ENCODE assay signal across 1 cellular context in the genomic region with DNA sequence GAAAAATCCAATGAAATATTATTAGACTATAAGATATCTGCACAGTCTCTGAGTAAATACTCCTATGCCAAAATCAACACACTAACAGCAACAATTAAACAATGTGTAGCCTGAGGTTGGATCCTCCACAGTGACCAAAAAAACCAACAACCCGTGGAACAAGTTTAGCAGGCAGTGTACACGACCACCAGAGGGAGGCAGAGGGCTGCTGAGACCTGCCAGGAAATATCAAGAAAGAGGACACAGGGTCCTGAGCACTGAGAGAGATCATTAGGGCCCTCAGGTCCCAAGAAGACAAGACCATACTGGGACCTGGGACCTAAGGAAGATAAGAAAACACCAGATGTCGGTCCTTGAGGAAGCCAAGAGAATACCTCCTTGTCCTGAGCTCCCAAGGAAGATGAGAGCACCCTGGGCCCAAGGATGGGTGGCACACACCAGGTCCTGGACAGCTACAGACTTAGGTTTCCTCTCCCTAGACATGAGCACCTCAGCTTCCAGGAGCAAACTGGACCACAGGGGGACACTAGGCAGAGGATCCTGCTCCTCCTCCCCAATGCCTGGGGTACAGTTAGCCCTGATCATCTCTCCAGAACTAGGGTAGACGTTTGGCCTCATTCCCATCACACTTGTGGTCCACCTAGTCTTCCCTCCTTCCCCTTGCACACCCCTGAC.
TF ChIP-seq lines count a peak whose summit lies in the region.

No MANE protein-coding gene starts in this region.

TF ChIP-seq in HepG2, 621 proteins besides CTCF, POLR2A, EP300 and RAD21 (continues in another document):
- TF ChIP-seq ZNF34 (CRISPR knock-in tag; IDR thresholded peaks at IDR 0.05; ENCODE audit: borderline replicate concordance), result no peak
- no peak for TF ChIP-seq SOX6 (IDR thresholded peaks at IDR 0.05)
- TF ChIP-seq SOX6 (CRISPR knock-in tag; IDR thresholded peaks at IDR 0.05), result no peak
- TF ChIP-seq JDP2 (CRISPR knock-in tag; IDR thresholded peaks at IDR 0.05; ENCODE audit: borderline replicate concordance), result no peak
- TF ChIP-seq ZNF20 (CRISPR knock-in tag; IDR thresholded peaks at IDR 0.05), result no peak
- TF ChIP-seq, protein P1, sequence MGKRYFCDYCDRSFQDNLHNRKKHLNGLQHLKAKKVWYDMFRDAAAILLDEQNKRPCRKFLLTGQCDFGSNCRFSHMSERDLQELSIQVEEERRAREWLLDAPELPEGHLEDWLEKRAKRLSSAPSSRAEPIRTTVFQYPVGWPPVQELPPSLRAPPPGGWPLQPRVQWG (CRISPR knock-in tag; IDR thresholded peaks at IDR 0.05; ENCODE audit: borderline replicate concordance, low read depth), result no peak
- TF ChIP-seq ZBTB21 (CRISPR knock-in tag; IDR thresholded peaks at IDR 0.05), result no peak
- no peak for TF ChIP-seq FOXA1 (IDR thresholded peaks at IDR 0.05)
- TF ChIP-seq FOXA1 (CRISPR knock-in tag; IDR thresholded peaks at IDR 0.05), result peak; percentile 28; the same call in 1 of the 2 replicates
- TF ChIP-seq, protein P2, sequence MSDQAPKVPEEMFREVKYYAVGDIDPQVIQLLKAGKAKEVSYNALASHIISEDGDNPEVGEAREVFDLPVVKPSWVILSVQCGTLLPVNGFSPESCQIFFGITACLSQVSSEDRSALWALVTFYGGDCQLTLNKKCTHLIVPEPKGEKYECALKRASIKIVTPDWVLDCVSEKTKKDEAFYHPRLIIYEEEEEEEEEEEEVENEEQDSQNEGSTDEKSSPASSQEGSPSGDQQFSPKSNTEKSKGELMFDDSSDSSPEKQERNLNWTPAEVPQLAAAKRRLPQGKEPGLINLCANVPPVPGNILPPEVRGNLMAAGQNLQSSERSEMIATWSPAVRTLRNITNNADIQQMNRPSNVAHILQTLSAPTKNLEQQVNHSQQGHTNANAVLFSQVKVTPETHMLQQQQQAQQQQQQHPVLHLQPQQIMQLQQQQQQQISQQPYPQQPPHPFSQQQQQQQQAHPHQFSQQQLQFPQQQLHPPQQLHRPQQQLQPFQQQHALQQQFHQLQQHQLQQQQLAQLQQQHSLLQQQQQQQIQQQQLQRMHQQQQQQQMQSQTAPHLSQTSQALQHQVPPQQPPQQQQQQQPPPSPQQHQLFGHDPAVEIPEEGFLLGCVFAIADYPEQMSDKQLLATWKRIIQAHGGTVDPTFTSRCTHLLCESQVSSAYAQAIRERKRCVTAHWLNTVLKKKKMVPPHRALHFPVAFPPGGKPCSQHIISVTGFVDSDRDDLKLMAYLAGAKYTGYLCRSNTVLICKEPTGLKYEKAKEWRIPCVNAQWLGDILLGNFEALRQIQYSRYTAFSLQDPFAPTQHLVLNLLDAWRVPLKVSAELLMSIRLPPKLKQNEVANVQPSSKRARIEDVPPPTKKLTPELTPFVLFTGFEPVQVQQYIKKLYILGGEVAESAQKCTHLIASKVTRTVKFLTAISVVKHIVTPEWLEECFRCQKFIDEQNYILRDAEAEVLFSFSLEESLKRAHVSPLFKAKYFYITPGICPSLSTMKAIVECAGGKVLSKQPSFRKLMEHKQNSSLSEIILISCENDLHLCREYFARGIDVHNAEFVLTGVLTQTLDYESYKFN (CRISPR knock-in tag; conservative IDR thresholded peaks at IDR 0.05), result 0 out of 2 replicates have a peak, but pooled peaks have one; percentile 11
- TF ChIP-seq MAFG (CRISPR knock-in tag; IDR thresholded peaks at IDR 0.05), result 0 out of 2 replicates have a peak, but pooled peaks have one; percentile 12
- no peak for TF ChIP-seq TARDBP (CRISPR knock-in tag; IDR thresholded peaks at IDR 0.05)
- TF ChIP-seq SMC3 (IDR thresholded peaks at IDR 0.05; ENCODE audit: low read length), result peak; percentile 85
- no peak for TF ChIP-seq ASH2L (IDR thresholded peaks at IDR 0.05; ENCODE audit: insufficient read length, low read depth, low read length)
- no peak for TF ChIP-seq NR2F6 (IDR thresholded peaks at IDR 0.05)
- TF ChIP-seq NR2F6 (CRISPR knock-in tag; IDR thresholded peaks at IDR 0.05), result 0 out of 2 replicates have a peak, but pooled peaks have one; percentile 5
- TF ChIP-seq, protein P3, sequence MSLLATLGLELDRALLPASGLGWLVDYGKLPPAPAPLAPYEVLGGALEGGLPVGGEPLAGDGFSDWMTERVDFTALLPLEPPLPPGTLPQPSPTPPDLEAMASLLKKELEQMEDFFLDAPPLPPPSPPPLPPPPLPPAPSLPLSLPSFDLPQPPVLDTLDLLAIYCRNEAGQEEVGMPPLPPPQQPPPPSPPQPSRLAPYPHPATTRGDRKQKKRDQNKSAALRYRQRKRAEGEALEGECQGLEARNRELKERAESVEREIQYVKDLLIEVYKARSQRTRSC (CRISPR knock-in tag; IDR thresholded peaks at IDR 0.05; ENCODE audit: low read depth), result no peak
- no peak for TF ChIP-seq ZNF329 (CRISPR knock-in tag; IDR thresholded peaks at IDR 0.05; ENCODE audit: low read depth)
- peak; percentile 7; the same call in 1 of the 2 replicates for TF ChIP-seq ZMYM4 (CRISPR knock-in tag; IDR thresholded peaks at IDR 0.05)
- TF ChIP-seq ZNF431 (CRISPR knock-in tag; IDR thresholded peaks at IDR 0.05; ENCODE audit: borderline replicate concordance, low read depth), result 0 out of 2 replicates have a peak, but pooled peaks have one; percentile 71
- TF ChIP-seq ZNF160 (CRISPR knock-in tag; IDR thresholded peaks at IDR 0.05), result no peak
- TF ChIP-seq PPARG (CRISPR knock-in tag; conservative IDR thresholded peaks at IDR 0.05), result no peak
- TF ChIP-seq ZNF260 (CRISPR knock-in tag; IDR thresholded peaks at IDR 0.05; ENCODE audit: borderline replicate concordance, low read depth), result no peak
- TF ChIP-seq, protein P4, sequence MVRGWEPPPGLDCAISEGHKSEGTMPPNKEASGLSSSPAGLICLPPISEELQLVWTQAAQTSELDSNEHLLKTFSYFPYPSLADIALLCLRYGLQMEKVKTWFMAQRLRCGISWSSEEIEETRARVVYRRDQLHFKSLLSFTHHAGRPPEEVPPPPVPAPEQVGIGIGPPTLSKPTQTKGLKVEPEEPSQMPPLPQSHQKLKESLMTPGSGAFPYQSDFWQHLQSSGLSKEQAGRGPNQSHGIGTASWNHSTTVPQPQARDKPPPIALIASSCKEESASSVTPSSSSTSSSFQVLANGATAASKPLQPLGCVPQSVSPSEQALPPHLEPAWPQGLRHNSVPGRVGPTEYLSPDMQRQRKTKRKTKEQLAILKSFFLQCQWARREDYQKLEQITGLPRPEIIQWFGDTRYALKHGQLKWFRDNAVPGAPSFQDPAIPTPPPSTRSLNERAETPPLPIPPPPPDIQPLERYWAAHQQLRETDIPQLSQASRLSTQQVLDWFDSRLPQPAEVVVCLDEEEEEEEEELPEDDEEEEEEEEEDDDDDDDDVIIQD (CRISPR knock-in tag; IDR thresholded peaks at IDR 0.05; ENCODE audit: low read depth), result peak; percentile 52; the same call in 1 of the 2 replicates
- TF ChIP-seq, protein P5, sequence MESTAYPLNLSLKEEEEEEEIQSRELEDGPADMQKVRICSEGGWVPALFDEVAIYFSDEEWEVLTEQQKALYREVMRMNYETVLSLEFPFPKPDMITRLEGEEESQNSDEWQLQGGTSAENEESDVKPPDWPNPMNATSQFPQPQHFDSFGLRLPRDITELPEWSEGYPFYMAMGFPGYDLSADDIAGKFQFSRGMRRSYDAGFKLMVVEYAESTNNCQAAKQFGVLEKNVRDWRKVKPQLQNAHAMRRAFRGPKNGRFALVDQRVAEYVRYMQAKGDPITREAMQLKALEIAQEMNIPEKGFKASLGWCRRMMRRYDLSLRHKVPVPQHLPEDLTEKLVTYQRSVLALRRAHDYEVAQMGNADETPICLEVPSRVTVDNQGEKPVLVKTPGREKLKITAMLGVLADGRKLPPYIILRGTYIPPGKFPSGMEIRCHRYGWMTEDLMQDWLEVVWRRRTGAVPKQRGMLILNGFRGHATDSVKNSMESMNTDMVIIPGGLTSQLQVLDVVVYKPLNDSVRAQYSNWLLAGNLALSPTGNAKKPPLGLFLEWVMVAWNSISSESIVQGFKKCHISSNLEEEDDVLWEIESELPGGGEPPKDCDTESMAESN (CRISPR knock-in tag; conservative IDR thresholded peaks at IDR 0.05), result peak; percentile 43; the same call in 1 of the 2 replicates
- TF ChIP-seq, protein P6, sequence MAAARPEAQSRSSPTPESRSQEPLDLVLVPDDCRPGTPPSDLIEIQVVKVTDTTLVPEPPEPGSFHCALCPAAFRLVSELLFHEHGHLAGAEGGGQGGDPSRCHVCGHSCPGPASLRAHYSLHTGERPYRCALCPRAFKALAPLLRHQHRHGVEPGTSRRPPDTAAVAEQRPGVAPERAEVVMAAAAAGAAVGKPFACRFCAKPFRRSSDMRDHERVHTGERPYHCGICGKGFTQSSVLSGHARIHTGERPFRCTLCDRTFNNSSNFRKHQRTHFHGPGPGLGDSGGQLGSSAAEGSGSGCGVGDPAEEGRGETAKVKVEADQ (CRISPR knock-in tag; IDR thresholded peaks at IDR 0.05; ENCODE audit: borderline replicate concordance), result peak; percentile 74; the same call in 1 of the 2 replicates
- no peak for TF ChIP-seq ZNF629 (CRISPR knock-in tag; conservative IDR thresholded peaks at IDR 0.05)
- 0 out of 2 replicates have a peak, but pooled peaks have one; percentile 23 for TF ChIP-seq ZNF331 (CRISPR knock-in tag; IDR thresholded peaks at IDR 0.05)
- TF ChIP-seq SATB2 (CRISPR knock-in tag; IDR thresholded peaks at IDR 0.05), result no peak
- 0 out of 2 replicates have a peak, but pooled peaks have one; percentile 55 for TF ChIP-seq ATF7-NPFF (CRISPR knock-in tag; IDR thresholded peaks at IDR 0.05; ENCODE audit: low read depth)
- TF ChIP-seq ZNF44 (CRISPR knock-in tag; IDR thresholded peaks at IDR 0.05), result peak; percentile 75; the same call in 1 of the 2 replicates
- TF ChIP-seq NFYB (CRISPR knock-in tag; IDR thresholded peaks at IDR 0.05), result no peak
- TF ChIP-seq, protein P7, sequence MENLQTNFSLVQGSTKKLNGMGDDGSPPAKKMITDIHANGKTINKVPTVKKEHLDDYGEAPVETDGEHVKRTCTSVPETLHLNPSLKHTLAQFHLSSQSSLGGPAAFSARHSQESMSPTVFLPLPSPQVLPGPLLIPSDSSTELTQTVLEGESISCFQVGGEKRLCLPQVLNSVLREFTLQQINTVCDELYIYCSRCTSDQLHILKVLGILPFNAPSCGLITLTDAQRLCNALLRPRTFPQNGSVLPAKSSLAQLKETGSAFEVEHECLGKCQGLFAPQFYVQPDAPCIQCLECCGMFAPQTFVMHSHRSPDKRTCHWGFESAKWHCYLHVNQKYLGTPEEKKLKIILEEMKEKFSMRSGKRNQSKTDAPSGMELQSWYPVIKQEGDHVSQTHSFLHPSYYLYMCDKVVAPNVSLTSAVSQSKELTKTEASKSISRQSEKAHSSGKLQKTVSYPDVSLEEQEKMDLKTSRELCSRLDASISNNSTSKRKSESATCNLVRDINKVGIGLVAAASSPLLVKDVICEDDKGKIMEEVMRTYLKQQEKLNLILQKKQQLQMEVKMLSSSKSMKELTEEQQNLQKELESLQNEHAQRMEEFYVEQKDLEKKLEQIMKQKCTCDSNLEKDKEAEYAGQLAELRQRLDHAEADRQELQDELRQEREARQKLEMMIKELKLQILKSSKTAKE (CRISPR knock-in tag; IDR thresholded peaks at IDR 0.05; ENCODE audit: borderline replicate concordance), result no peak
- no peak for TF ChIP-seq SOX5 (CRISPR knock-in tag; IDR thresholded peaks at IDR 0.05; ENCODE audit: borderline replicate concordance)
- TF ChIP-seq, protein P8, sequence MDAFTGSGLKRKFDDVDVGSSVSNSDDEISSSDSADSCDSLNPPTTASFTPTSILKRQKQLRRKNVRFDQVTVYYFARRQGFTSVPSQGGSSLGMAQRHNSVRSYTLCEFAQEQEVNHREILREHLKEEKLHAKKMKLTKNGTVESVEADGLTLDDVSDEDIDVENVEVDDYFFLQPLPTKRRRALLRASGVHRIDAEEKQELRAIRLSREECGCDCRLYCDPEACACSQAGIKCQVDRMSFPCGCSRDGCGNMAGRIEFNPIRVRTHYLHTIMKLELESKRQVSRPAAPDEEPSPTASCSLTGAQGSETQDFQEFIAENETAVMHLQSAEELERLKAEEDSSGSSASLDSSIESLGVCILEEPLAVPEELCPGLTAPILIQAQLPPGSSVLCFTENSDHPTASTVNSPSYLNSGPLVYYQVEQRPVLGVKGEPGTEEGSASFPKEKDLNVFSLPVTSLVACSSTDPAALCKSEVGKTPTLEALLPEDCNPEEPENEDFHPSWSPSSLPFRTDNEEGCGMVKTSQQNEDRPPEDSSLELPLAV (CRISPR knock-in tag; conservative IDR thresholded peaks at IDR 0.05; ENCODE audit: low read depth), result no peak
- peak; percentile 50; the same call in 1 of the 2 replicates for TF ChIP-seq THAP11 (CRISPR knock-in tag; IDR thresholded peaks at IDR 0.05)
- TF ChIP-seq, protein P9, sequence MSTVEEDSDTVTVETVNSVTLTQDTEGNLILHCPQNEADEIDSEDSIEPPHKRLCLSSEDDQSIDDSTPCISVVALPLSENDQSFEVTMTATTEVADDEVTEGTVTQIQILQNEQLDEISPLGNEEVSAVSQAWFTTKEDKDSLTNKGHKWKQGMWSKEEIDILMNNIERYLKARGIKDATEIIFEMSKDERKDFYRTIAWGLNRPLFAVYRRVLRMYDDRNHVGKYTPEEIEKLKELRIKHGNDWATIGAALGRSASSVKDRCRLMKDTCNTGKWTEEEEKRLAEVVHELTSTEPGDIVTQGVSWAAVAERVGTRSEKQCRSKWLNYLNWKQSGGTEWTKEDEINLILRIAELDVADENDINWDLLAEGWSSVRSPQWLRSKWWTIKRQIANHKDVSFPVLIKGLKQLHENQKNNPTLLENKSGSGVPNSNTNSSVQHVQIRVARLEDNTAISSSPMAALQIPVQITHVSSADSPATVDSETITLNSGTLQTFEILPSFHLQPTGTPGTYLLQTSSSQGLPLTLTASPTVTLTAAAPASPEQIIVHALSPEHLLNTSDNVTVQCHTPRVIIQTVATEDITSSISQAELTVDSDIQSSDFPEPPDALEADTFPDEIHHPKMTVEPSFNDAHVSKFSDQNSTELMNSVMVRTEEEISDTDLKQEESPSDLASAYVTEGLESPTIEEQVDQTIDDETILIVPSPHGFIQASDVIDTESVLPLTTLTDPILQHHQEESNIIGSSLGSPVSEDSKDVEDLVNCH (CRISPR knock-in tag; IDR thresholded peaks at IDR 0.05), result 0 out of 2 replicates have a peak, but pooled peaks have one; percentile 18
- TF ChIP-seq KDM5B (CRISPR knock-in tag; IDR thresholded peaks at IDR 0.05; ENCODE audit: borderline replicate concordance), result no peak
- peak; percentile 88 for TF ChIP-seq STAG1 (CRISPR knock-in tag; IDR thresholded peaks at IDR 0.05)
- TF ChIP-seq ZNF263 (CRISPR knock-in tag; IDR thresholded peaks at IDR 0.05), result peak; percentile 46; the same call in 1 of the 2 replicates
- TF ChIP-seq FOXA3 (CRISPR knock-in tag; IDR thresholded peaks at IDR 0.05), result peak; percentile 54
- TF ChIP-seq, protein P10, sequence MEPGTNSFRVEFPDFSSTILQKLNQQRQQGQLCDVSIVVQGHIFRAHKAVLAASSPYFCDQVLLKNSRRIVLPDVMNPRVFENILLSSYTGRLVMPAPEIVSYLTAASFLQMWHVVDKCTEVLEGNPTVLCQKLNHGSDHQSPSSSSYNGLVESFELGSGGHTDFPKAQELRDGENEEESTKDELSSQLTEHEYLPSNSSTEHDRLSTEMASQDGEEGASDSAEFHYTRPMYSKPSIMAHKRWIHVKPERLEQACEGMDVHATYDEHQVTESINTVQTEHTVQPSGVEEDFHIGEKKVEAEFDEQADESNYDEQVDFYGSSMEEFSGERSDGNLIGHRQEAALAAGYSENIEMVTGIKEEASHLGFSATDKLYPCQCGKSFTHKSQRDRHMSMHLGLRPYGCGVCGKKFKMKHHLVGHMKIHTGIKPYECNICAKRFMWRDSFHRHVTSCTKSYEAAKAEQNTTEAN (CRISPR knock-in tag; conservative IDR thresholded peaks at IDR 0.05), result no peak
- TF ChIP-seq, protein P11, sequence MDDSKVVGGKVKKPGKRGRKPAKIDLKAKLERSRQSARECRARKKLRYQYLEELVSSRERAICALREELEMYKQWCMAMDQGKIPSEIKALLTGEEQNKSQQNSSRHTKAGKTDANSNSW (CRISPR knock-in tag; IDR thresholded peaks at IDR 0.05; ENCODE audit: borderline replicate concordance), result 0 out of 2 replicates have a peak, but pooled peaks have one; percentile 69
- TF ChIP-seq ZNF143 (CRISPR knock-in tag; IDR thresholded peaks at IDR 0.05), result no peak
